Comparison of ENCODE assay signal across 8 cellular contexts in genomic region chr9:32385135-32385884, GRCh38. TPM values are rescaled to one million over a fixed set of nuclear protein-coding genes. Genes with fewer than 3 reads are reported as not detected.
DNase-seq lines count a peak whose midpoint lies in the region; ATAC-seq and TF ChIP-seq lines count a peak whose summit lies in the region.

No MANE protein-coding gene starts in this region.

- peaks cover 0 to 3% (median under 1%) of the 10 kb centered on the region in 4 donors for H3K36me3 ChIP-seq in liver (ENCODE audit: control insufficient read depth in 4 of 4, insufficient read depth in 3 of 4, low read depth in 1 of 4, low read length in 3 of 4)
- no peaks in the 10 kb centered on the region for H3K36me3 ChIP-seq in transverse colon

- H3K27me3 ChIP-seq in liver (ENCODE audit: control insufficient read depth in 4 of 4, insufficient read depth in 4 of 4, low read length in 3 of 4): no peaks in the 10 kb centered on the region
- peaks cover 9% of the 10 kb centered on the region for H3K27me3 ChIP-seq in transverse colon

- intact Hi-C loops in transverse colon (cut with DNase I; ENCODE audit: low total_unique reads) (loop anchor here (2.0 kb wide), 1 partner anchor 187 kb away; the partner anchor contains the start of gene NDUFB6), posterior vena cava (cut with DNase I) (no loop called here)

- peak overlapping the region; percentile 80 to 83 for H3K27ac ChIP-seq in liver (ENCODE audit: low read depth in 1 of 2, low read length in 2 of 2)
- peak overlapping the region; percentile 84 to 90 (median 87) for H3K27ac ChIP-seq in transverse colon

- H3K36me3 Mint-ChIP-seq in activated T-cell treated with anti-CD3 and anti-CD28 coated beads, Interleukin-2, amount 50 U/mL, for 4 hours (ENCODE audit: insufficient read depth): no peaks in the 10 kb centered on the region

- TF ChIP-seq CTCF in liver (IDR thresholded peaks at IDR 0.05; ENCODE audit: low read depth, low read length, missing input control) (no peak), transverse colon (IDR thresholded peaks at IDR 0.05) (no peak)

- H3K4me1 ChIP-seq in liver (ENCODE audit: control insufficient read depth in 4 of 4, insufficient read depth in 4 of 4, low read length in 3 of 4): peaks cover 10 to 48% (median 35%) of the 10 kb centered on the region in 4 donors
- peaks cover 0 to 21% (median 12%) of the 10 kb centered on the region in 4 donors for H3K4me1 ChIP-seq in transverse colon

- peak overlapping the region; percentile 82 for H3K4me3 Mint-ChIP-seq in activated T-cell treated with anti-CD3 and anti-CD28 coated beads, Interleukin-2, amount 50 U/mL, for 4 hours

- no peak for TF ChIP-seq RAD21 in liver (IDR thresholded peaks at IDR 0.05)

- H3K9me3 ChIP-seq in liver (ENCODE audit: control insufficient read depth in 4 of 4, low read length in 3 of 4) (no peaks in the 10 kb centered on the region), transverse colon (no peaks in the 10 kb centered on the region)

- peak overlapping the region; percentile 77 to 85 (median 84) for H3K4me3 ChIP-seq in liver (ENCODE audit: low read depth in 1 of 3, low read length in 3 of 3)
- H3K4me3 ChIP-seq in transverse colon: peak overlapping the region; percentile 24 to 73 (median 64)

- DNase-seq in activated T-cell treated with anti-CD3 and anti-CD28 coated beads, Interleukin-2, amount 50 U/mL, for 4 hours: no peak
- no peak for DNase-seq in activated T-cell treated with anti-CD3 and anti-CD28 coated beads, Interleukin-2, amount 50 U/mL, for 48 hours
- DNase-seq in amniotic epithelial cell (ENCODE audit: low read depth) (peak; percentile 40), transverse colon (no peak), HK-2 (ENCODE audit: unreplicated experiment) (no peak), posterior vena cava (ENCODE audit: low spot score) (no peak)

- TF ChIP-seq POLR2A in transverse colon (IDR thresholded peaks at IDR 0.05): no peak

- WGBS in liver: 20% methylated on average over 4 of the region's 4 CpGs
- 30 to 55% methylated on average over 2 to 4 of the region's 4 CpGs for WGBS in transverse colon (ENCODE audit: low coverage in 1 of 2), 2 donors

- peaks cover 10% of the 10 kb centered on the region for H3K27me3 Mint-ChIP-seq in activated T-cell treated with anti-CD3 and anti-CD28 coated beads, Interleukin-2, amount 50 U/mL, for 4 hours (ENCODE audit: low read depth)

- TF ChIP-seq EP300 in transverse colon (IDR thresholded peaks at IDR 0.05; ENCODE audit: low read depth): no peak

- peaks cover 10% of the 10 kb centered on the region for H3K4me1 Mint-ChIP-seq in activated T-cell treated with anti-CD3 and anti-CD28 coated beads, Interleukin-2, amount 50 U/mL, for 4 hours (ENCODE audit: low read depth)

- ATAC-seq in activated T-cell treated with anti-CD3 and anti-CD28 coated beads, Interleukin-2, amount 50 U/mL, for 4 hours: no peak
- ATAC-seq in HG03095 (IDR thresholded peaks at IDR 0.05; ENCODE audit: unreplicated experiment): no peak

- peak overlapping the region; percentile 74 to 79 for H3K9ac ChIP-seq in liver (ENCODE audit: low read depth in 1 of 2, low read length in 2 of 2)

- in situ Hi-C loops in transverse colon (cut with MboI; ENCODE audit: low pct_ligation_motif_present in 1 of 4, low pct_unique_long_range_greater_than_20kb in 1 of 4, low sequenced_read_pairs in 3 of 4): loop anchor here in 2 of 4 donors (10.0 to 25.0 kb wide), 3 partner anchors 189 to 602 kb away; partner anchors contain the start of gene NDUFB6 (in 1 of the 2)

- no peaks in the 10 kb centered on the region for H3K9me3 Mint-ChIP-seq in activated T-cell treated with anti-CD3 and anti-CD28 coated beads, Interleukin-2, amount 50 U/mL, for 4 hours

TF ChIP-seq in liver, 16 proteins besides CTCF, POLR2A, EP300 and RAD21:
- no peak for TF ChIP-seq FOXA1 (IDR thresholded peaks at IDR 0.05)
- TF ChIP-seq, protein P1, sequence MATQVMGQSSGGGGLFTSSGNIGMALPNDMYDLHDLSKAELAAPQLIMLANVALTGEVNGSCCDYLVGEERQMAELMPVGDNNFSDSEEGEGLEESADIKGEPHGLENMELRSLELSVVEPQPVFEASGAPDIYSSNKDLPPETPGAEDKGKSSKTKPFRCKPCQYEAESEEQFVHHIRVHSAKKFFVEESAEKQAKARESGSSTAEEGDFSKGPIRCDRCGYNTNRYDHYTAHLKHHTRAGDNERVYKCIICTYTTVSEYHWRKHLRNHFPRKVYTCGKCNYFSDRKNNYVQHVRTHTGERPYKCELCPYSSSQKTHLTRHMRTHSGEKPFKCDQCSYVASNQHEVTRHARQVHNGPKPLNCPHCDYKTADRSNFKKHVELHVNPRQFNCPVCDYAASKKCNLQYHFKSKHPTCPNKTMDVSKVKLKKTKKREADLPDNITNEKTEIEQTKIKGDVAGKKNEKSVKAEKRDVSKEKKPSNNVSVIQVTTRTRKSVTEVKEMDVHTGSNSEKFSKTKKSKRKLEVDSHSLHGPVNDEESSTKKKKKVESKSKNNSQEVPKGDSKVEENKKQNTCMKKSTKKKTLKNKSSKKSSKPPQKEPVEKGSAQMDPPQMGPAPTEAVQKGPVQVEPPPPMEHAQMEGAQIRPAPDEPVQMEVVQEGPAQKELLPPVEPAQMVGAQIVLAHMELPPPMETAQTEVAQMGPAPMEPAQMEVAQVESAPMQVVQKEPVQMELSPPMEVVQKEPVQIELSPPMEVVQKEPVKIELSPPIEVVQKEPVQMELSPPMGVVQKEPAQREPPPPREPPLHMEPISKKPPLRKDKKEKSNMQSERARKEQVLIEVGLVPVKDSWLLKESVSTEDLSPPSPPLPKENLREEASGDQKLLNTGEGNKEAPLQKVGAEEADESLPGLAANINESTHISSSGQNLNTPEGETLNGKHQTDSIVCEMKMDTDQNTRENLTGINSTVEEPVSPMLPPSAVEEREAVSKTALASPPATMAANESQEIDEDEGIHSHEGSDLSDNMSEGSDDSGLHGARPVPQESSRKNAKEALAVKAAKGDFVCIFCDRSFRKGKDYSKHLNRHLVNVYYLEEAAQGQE (IDR thresholded peaks at IDR 0.05): no peak
- TF ChIP-seq, protein P2, sequence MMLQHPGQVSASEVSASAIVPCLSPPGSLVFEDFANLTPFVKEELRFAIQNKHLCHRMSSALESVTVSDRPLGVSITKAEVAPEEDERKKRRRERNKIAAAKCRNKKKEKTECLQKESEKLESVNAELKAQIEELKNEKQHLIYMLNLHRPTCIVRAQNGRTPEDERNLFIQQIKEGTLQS (IDR thresholded peaks at IDR 0.05): no peak
- no peak for TF ChIP-seq RXRA (IDR thresholded peaks at IDR 0.05)
- TF ChIP-seq EGR1 (IDR thresholded peaks at IDR 0.05; ENCODE audit: low read depth in 2 of 2): no peak
- TF ChIP-seq MAX (IDR thresholded peaks at IDR 0.05): no peak
- TF ChIP-seq, protein P3, sequence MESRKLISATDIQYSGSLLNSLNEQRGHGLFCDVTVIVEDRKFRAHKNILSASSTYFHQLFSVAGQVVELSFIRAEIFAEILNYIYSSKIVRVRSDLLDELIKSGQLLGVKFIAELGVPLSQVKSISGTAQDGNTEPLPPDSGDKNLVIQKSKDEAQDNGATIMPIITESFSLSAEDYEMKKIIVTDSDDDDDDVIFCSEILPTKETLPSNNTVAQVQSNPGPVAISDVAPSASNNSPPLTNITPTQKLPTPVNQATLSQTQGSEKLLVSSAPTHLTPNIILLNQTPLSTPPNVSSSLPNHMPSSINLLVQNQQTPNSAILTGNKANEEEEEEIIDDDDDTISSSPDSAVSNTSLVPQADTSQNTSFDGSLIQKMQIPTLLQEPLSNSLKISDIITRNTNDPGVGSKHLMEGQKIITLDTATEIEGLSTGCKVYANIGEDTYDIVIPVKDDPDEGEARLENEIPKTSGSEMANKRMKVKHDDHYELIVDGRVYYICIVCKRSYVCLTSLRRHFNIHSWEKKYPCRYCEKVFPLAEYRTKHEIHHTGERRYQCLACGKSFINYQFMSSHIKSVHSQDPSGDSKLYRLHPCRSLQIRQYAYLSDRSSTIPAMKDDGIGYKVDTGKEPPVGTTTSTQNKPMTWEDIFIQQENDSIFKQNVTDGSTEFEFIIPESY (IDR thresholded peaks at IDR 0.05): no peak

RNA-seq across cellular contexts. Expression of gene ACO1, which starts 0.9 kb away (rescaled TPM):
- 1 to 10 TPM; 5.5 to 6.3 (median 6.2) TPM for total RNA-seq in activated T-cell treated with anti-CD3 and anti-CD28 coated beads, Interleukin-2, amount 50 U/mL, for 4 hours
- total RNA-seq in liver: 10 to 100 TPM; 41.3 to 78.5 TPM
- polyA plus RNA-seq in liver: 10 to 100 TPM; 46.9 to 72.1 TPM
- 10 to 100 TPM; 10.1 to 34.5 (median 27.3) TPM for total RNA-seq in transverse colon
- 10 to 100 TPM; 32.7 to 35.7 TPM for total RNA-seq in posterior vena cava
